ENCODE assay signal across 8 cellular contexts in genomic region chr4:7043521-7044414, GRCh38. TPM values are rescaled to one million over a fixed set of nuclear protein-coding genes. Genes with fewer than 3 reads are reported as not detected.
A peak's percentile ranks its signal among the peaks of the same experiment; 100 is the strongest.
DNase-seq lines count a peak whose midpoint lies in the region; ATAC-seq, FAIRE-seq and TF ChIP-seq lines count a peak whose summit lies in the region.

No MANE protein-coding gene starts in this region.

- peaks cover 27% of the 10 kb centered on the region for H3K4me1 ChIP-seq in GM12878 (ENCODE audit: control insufficient read depth, insufficient read depth, low read length)

- peak overlapping the region; percentile 96 for H3K4me3 ChIP-seq in BJ (ENCODE audit: low read depth, low read length)
- peak overlapping the region; percentile 83 for H3K4me3 ChIP-seq in GM12878

- H3K79me2 ChIP-seq in GM12878 (ENCODE audit: control insufficient read depth, insufficient read depth, low read length), result peaks cover 45% of the 10 kb centered on the region

- CTCF ChIA-PET in BJ (lab: Yijun Ruan, JAX) (interaction anchor here (0.6 to 4.8 kb wide), 19 partner anchors 11 to 1489 kb away, joined by 3 to 45 read pairs (median 5); partner anchors contain the start of gene GRPEL1), GM12878 (lab: Yijun Ruan, JAX) (interaction anchor here (0.5 to 9.1 kb wide), 14 partner anchors 8 to 135 kb away, joined by 3 to 210 read pairs (median 4); partner anchors contain the start of gene GRPEL1)

- no TSS peak for BruUV-seq in GM12878 (replicated peaks; lab: Mats Ljungman, UMichigan)

- under 1% methylated on average over 66 of the region's 88 CpGs for WGBS in GM12878 (ENCODE audit: insufficient coverage, insufficient replicate concordance, low lambda C conversion rate, missing lambda C conversion rate)

- H3K27me3 ChIP-seq in BJ (ENCODE audit: control insufficient read depth, insufficient read depth, low read length), result no peaks in the 10 kb centered on the region
- peaks cover 0 to 2% of the 10 kb centered on the region in 2 experiments; a peak in 1 of 4 replicates for H3K27me3 ChIP-seq in GM12878 (replicated peaks in 1 of 2; ENCODE audit: control insufficient read depth in 2 of 2, insufficient read depth in 2 of 2, low read length in 1 of 2)

- H3K36me3 ChIP-seq in BJ (ENCODE audit: control insufficient read depth, insufficient read depth, low read length) (peaks cover 2% of the 10 kb centered on the region; the same call in 1 of the 2 replicates), GM12878 (ENCODE audit: control insufficient read depth in 2 of 2, insufficient read depth in 2 of 2, low read length in 1 of 2) (no peaks in the 10 kb centered on the region)

- TF ChIP-seq RAD21 in GM12878 (IDR thresholded peaks at IDR 0.05; ENCODE audit: insufficient read depth, low read depth, low read length), result no peak

- intact Hi-C loops in GM12878 (cut with micrococcal nuclease; ENCODE audit: unreplicated experiment), result loop anchor here (1.0 to 2.0 kb wide), 3 partner anchors 15 to 57 kb away; no protein-coding TSS in a partner anchor

- POLR2A ChIA-PET in BJ (lab: Charles Lee), result interaction anchor here (0.6 to 1.6 kb wide), 2 partner anchors 11 to 24 kb away, joined by 3 to 12 read pairs; partner anchors contain the start of gene GRPEL1
- POLR2A ChIA-PET in GM12878 (lab: Charles Lee), result interaction anchor here (0.6 to 7.2 kb wide), 10 partner anchors 11 to 70 kb away, joined by 3 to 88 read pairs (median 3); partner anchors contain the start of gene GRPEL1

- peak; percentile 66 for FAIRE-seq in GM19239 (lab: Jason Lieb, UNC)
- FAIRE-seq in GM12878 (lab: Jason Lieb, UNC), result no peak

- TF ChIP-seq EP300 in GM12878 (IDR thresholded peaks at IDR 0.05; ENCODE audit: borderline replicate concordance in 1 of 2, control insufficient read depth in 1 of 2, low read depth in 2 of 2, low read length in 2 of 2), result no peak

- ATAC-seq in HG03439 (IDR thresholded peaks at IDR 0.05; ENCODE audit: unreplicated experiment), result peak; percentile 23
- peak; percentile 42 for ATAC-seq in GM12878

- in situ Hi-C loops in GM12878 (cut with MboI), result no loop called here

- SMC1A ChIA-PET in GM12878 (lab: Charles Lee; ENCODE audit: uncharacterized antibody, unreplicated experiment), result interaction anchor here (1.1 to 5.6 kb wide), 5 partner anchors 14 to 157 kb away, joined by 3 to 79 read pairs (median 7); partner anchors contain the start of genes GRPEL1 and TBC1D14

- H3K4me2 ChIP-seq in GM12878 (ENCODE audit: control insufficient read depth, insufficient read depth), result peak overlapping the region; percentile 98

- peak overlapping the region; percentile 76 for H2AFZ ChIP-seq in GM12878 (ENCODE audit: control insufficient read depth, low read depth, low read length)

- peak; percentile 73 for TF ChIP-seq POLR2A in GM12878 (IDR thresholded peaks at IDR 0.05; ENCODE audit: low read depth, low read length)

- DNase-seq in BJ (ENCODE audit: low read depth) (no peak), GM19239 (ENCODE audit: insufficient read length, low spot score) (peak; percentile 80), T-helper 22 cell (ENCODE audit: low read depth) (peak; percentile 26), GM12878 (ENCODE audit: low read depth, low spot score) (no peak), iris pigment epithelial cell (ENCODE audit: low read depth) (peak; percentile 39), DMS79 (lab: John Stamatoyannopoulos, UW) (no peak)
- peak; percentile 46 for DNase-seq in stimulated activated CD4-positive, alpha-beta T cell treated with anti-CD3 and anti-CD28 coated beads, Interleukin-1b, Interleukin-23, amount 100 ng/mL, for 48 hours

- H3K9ac ChIP-seq in GM12878 (ENCODE audit: control insufficient read depth, insufficient read depth, low read length), result peak overlapping the region; percentile 90

- RAD21 ChIA-PET in GM12878 (lab: Charles Lee; ENCODE audit: unreplicated experiment), result interaction anchor here (0.9 to 4.7 kb wide), 8 partner anchors 14 to 323 kb away, joined by 3 to 87 read pairs (median 4); partner anchors contain the start of genes GRPEL1 and TBC1D14

- H3K27ac ChIP-seq in GM12878 (ENCODE audit: control insufficient read depth, insufficient read depth), result peak overlapping the region; percentile 87

- H3K9me3 ChIP-seq in GM12878 (replicated peaks; ENCODE audit: control insufficient read depth, insufficient read depth, low read length), result no peaks in the 10 kb centered on the region

- peaks cover 7% of the 10 kb centered on the region; the same call in 1 of the 2 replicates for H4K20me1 ChIP-seq in GM12878 (ENCODE audit: control insufficient read depth, insufficient read depth)

- no peak for TF ChIP-seq CTCF in BJ (IDR thresholded peaks at IDR 0.05; ENCODE audit: insufficient read depth, low read depth, low read length)
- no peak for TF ChIP-seq CTCF in GM12878 (IDR thresholded peaks at IDR 0.05 in 2 of 3, conservative IDR thresholded peaks at IDR 0.05 in 1 of 3; ENCODE audit: control insufficient read depth in 2 of 3, extremely low read depth in 1 of 3, insufficient read depth in 1 of 3, low read depth in 3 of 3, low read length in 3 of 3)

TF ChIP-seq in GM12878, 131 proteins besides CTCF, POLR2A, EP300 and RAD21 (continues in another document):
- no peak for TF ChIP-seq IKZF2 (IDR thresholded peaks at IDR 0.05)
- TF ChIP-seq BHLHE40 (IDR thresholded peaks at IDR 0.05; ENCODE audit: borderline replicate concordance in 1 of 2, low read depth in 2 of 2, low read length in 1 of 2), result peak in 1 of 2 experiments; percentile 35; a peak in 1 of 4 replicates
- peak; percentile 34; the same call in 1 of the 2 replicates for TF ChIP-seq TAF1 (IDR thresholded peaks at IDR 0.05; ENCODE audit: borderline replicate concordance, low read depth, low read length)
- peak; percentile 38; the same call in 1 of the 2 replicates for TF ChIP-seq MLLT1 (IDR thresholded peaks at IDR 0.05)
- TF ChIP-seq E2F4 (IDR thresholded peaks at IDR 0.05; ENCODE audit: low read depth, low read length), result no peak
- peak; percentile 43 for TF ChIP-seq HDAC6 (IDR thresholded peaks at IDR 0.05; ENCODE audit: unreplicated experiment)

RNA-seq across cellular contexts. Expression of gene TADA2B, which starts 0.6 kb away (rescaled TPM):
- polyA plus RNA-seq in BJ (2011; rRNA removed) (6.1 and 7.3 TPM in 2 replicates), GM12878 (2011; rRNA removed) (3.7 and 4.3 TPM in 2 replicates), GM12878 (2014; fragmentation: Illumina TruSeq; extraction: Trizol) (6.6 and 7.2 TPM in 2 replicates), GM12878 (2014; fragmentation: Nextera tagmentation; extraction: Ambion mirVana) (1 to 10 TPM in 1 of 2 experiments, under 1 TPM in 1; 0.66 to 1.2 TPM), GM12878 (2014; rRNA removed) (7.7 and 7.9 TPM in 2 replicates), GM12878 (2016; fragmentation: Nextera tagmentation; extraction: Ambion mirVana) (1 to 10 TPM; 1.1 to 1.3 TPM)
- 5.3 and 7.7 TPM in 2 replicates for polyA minus RNA-seq in BJ (2011; rRNA and poly(A)+ RNA removed)
- 9.2 and 10.5 TPM in 2 replicates for total RNA-seq in GM12878 (2013; cell fraction: nucleolus; rRNA removed)
- total RNA-seq in GM12878 (2014; rRNA removed) (8.9 and 9.0 TPM in 2 replicates), GM12878 (2014; rRNA removed; fragmentation: Illumina TruSeq; extraction: Trizol) (6.7 and 6.9 TPM in 2 replicates), GM12878 (2021) (12.0 TPM in 2 replicates)
- 5.4 TPM for polyA plus RNA-seq in GM12878 (2011; ENCODE audit: low read depth)
- polyA plus RNA-seq in GM12878 (2011; cell fraction: cytosol; rRNA removed), result 5.5 and 6.6 TPM in 2 replicates
- polyA plus RNA-seq in GM12878 (2011; cell fraction: nucleus; rRNA removed), result 9.5 and 13.3 TPM in 2 replicates
- 6.8 and 9.0 TPM in 2 replicates for polyA plus RNA-seq in GM12878 (2012)
- polyA minus RNA-seq in GM12878 (2011; rRNA and poly(A)+ RNA removed), result 4.1 and 7.7 TPM in 2 replicates
- polyA minus RNA-seq in GM12878 (2011; cell fraction: cytosol; rRNA and poly(A)+ RNA removed), result 5.0 and 5.9 TPM in 2 replicates
- 4.4 and 8.4 TPM in 2 replicates for polyA minus RNA-seq in GM12878 (2011; cell fraction: nucleus; rRNA and poly(A)+ RNA removed)

RNA-seq across cellular contexts. Expression of gene GRPEL1, which starts 24.1 kb away (rescaled TPM):
- polyA plus RNA-seq in BJ (2011; rRNA removed), result 21.1 and 35.2 TPM in 2 replicates
- 10.8 and 12.1 TPM in 2 replicates for polyA minus RNA-seq in BJ (2011; rRNA and poly(A)+ RNA removed)
- total RNA-seq in GM12878 (2013; cell fraction: nucleolus; rRNA removed), result 32.9 and 36.4 TPM in 2 replicates
- 30.8 and 43.6 TPM in 2 replicates for total RNA-seq in GM12878 (2014; rRNA removed)
- 54.7 and 62.7 TPM in 2 replicates for total RNA-seq in GM12878 (2014; rRNA removed; fragmentation: Illumina TruSeq; extraction: Trizol)
- 44.1 and 48.8 TPM in 2 replicates for total RNA-seq in GM12878 (2021)
- polyA plus RNA-seq in GM12878 (2011; ENCODE audit: low read depth), result 22.3 TPM
- polyA plus RNA-seq in GM12878 (2011; rRNA removed), result 53.4 and 67.2 TPM in 2 replicates
- polyA plus RNA-seq in GM12878 (2011; cell fraction: cytosol; rRNA removed), result 32.1 and 35.7 TPM in 2 replicates
- polyA plus RNA-seq in GM12878 (2011; cell fraction: nucleus; rRNA removed), result 28.7 and 29.2 TPM in 2 replicates
- polyA plus RNA-seq in GM12878 (2012), result 26.4 and 30.6 TPM in 2 replicates
- 59.2 and 72.5 TPM in 2 replicates for polyA plus RNA-seq in GM12878 (2014; fragmentation: Illumina TruSeq; extraction: Trizol)
- 100 to 1,000 TPM; 103 to 119 TPM for polyA plus RNA-seq in GM12878 (2014; fragmentation: Nextera tagmentation; extraction: Ambion mirVana)
- 40.7 and 42.6 TPM in 2 replicates for polyA plus RNA-seq in GM12878 (2014; rRNA removed)
- 10 to 100 TPM; 80.1 to 82.8 TPM for polyA plus RNA-seq in GM12878 (2016; fragmentation: Nextera tagmentation; extraction: Ambion mirVana)
- polyA minus RNA-seq in GM12878 (2011; rRNA and poly(A)+ RNA removed), result 33.1 and 35.9 TPM in 2 replicates
- 8.5 and 9.4 TPM in 2 replicates for polyA minus RNA-seq in GM12878 (2011; cell fraction: cytosol; rRNA and poly(A)+ RNA removed)
- 22.7 and 31.9 TPM in 2 replicates for polyA minus RNA-seq in GM12878 (2011; cell fraction: nucleus; rRNA and poly(A)+ RNA removed)

Comparison
In these comparisons a context has a peak if more than half of its experiments do, and no peak if none do; other contexts are left out.
1. DNase-seq: peak in GM19239 (single experiment), T-helper 22 cell (single experiment), iris pigment epithelial cell (single experiment) and stimulated activated CD4-positive, alpha-beta T cell treated with anti-CD3 and anti-CD28 coated beads, Interleukin-1b, Interleukin-23, amount 100 ng/mL, for 48 hours (single experiment); none in BJ (single experiment), GM12878 (single experiment) and DMS79 (single experiment).